In the genomic region with DNA sequence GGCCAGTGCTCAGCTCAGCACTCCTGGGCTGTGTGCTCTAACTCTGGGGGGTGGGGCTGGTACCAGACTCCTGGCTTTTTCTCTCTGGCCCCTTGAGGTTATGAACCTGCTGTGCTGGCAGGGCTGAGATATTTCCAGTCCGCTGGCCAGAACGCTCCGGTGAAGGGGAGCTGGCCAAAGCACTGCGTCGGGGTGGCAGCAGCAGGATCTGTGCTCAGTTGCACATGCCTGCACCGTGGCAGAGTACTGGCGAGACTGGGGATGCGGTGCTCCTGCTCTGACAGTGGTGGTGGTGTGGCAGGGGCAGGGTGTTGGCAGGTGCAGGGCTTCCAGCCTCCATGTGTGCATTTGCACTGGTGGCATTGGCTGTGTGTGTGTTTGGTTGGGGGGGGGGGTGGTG, we compare ENCODE assay signal across 16 cellular contexts.
DNase-seq lines count a peak whose midpoint lies in the region; ATAC-seq and TF ChIP-seq lines count a peak whose summit lies in the region.
"Had no signal": no experiment of that assay in that cellular context is flagged by ENCODE, and none has a peak within 500 bp of the region (broad histone marks: within the 10 kb centered on the region; RNA-seq: fewer than 3 reads in every experiment).

No MANE protein-coding gene starts in this region.

- ATAC-seq in GM23338: no peak

- H3K4me1 Mint-ChIP-seq in GM23338 (peaks cover 23% of the 10 kb centered on the region; the same call in 2 of the 3 replicates), glutamatergic neuron (ENCODE audit: low read depth, unreplicated experiment) (peaks cover 9% of the 10 kb centered on the region), neural progenitor cell (peaks cover 46% of the 10 kb centered on the region)
- H3K4me1 Mint-ChIP-seq: CD4-positive, alpha-beta memory T cell had no signal

- H3K4me2 ChIP-seq in BLaER1: peak overlapping the region; percentile 69
- H3K4me2 ChIP-seq in GM23338: no peak overlapping the region
- H3K4me2 ChIP-seq in neural progenitor cell: no peak overlapping the region
- H3K4me2 ChIP-seq: KMS-11 had no signal

- H4K20me1 ChIP-seq in BLaER1 (no peaks in the 10 kb centered on the region), GM23338 (replicated peaks; ENCODE audit: insufficient read depth) (no peaks in the 10 kb centered on the region), neural progenitor cell (ENCODE audit: low read depth) (no peaks in the 10 kb centered on the region)

- H3K4me1 ChIP-seq in BLaER1: peaks cover 47% of the 10 kb centered on the region
- H3K4me1 ChIP-seq in GM23338 (ENCODE audit: insufficient read depth): peaks cover 19% of the 10 kb centered on the region
- H3K4me1 ChIP-seq in neural progenitor cell: peaks cover 7% of the 10 kb centered on the region

- H3K4me3 ChIP-seq in BLaER1 (no peak overlapping the region), GM23338 (no peak overlapping the region), neural progenitor cell (no peak overlapping the region)

- H3F3A ChIP-seq in GM23338 (replicated peaks; ENCODE audit: low read depth) (no peaks in the 10 kb centered on the region), neural progenitor cell (ENCODE audit: low read depth) (no peaks in the 10 kb centered on the region)

- H3K79me2 ChIP-seq in GM23338 (replicated peaks; ENCODE audit: insufficient read depth) (no peaks in the 10 kb centered on the region), neural progenitor cell (ENCODE audit: low read depth) (no peaks in the 10 kb centered on the region)

- H3K27ac Mint-ChIP-seq in GM23338: 0 out of 2 replicates have a peak overlapping the region, but pooled peaks have one; percentile 24
- H3K27ac Mint-ChIP-seq in glutamatergic neuron (ENCODE audit: unreplicated experiment): no peak overlapping the region
- peak overlapping the region; percentile 68 for H3K27ac Mint-ChIP-seq in neural progenitor cell

- H3K4me3 Mint-ChIP-seq in GM23338: no peak overlapping the region
- no peak overlapping the region for H3K4me3 Mint-ChIP-seq in glutamatergic neuron (ENCODE audit: unreplicated experiment)
- no peak overlapping the region for H3K4me3 Mint-ChIP-seq in neural progenitor cell
- H3K4me3 Mint-ChIP-seq: CD4-positive, alpha-beta memory T cell had no signal

- no peak for TF ChIP-seq CTCF in GM23338 (conservative IDR thresholded peaks at IDR 0.05; ENCODE audit: low read depth in 2 of 2)
- TF ChIP-seq CTCF in glutamatergic neuron (IDR thresholded peaks at IDR 0.05; ENCODE audit: partially characterized antibody, unreplicated experiment): no peak
- TF ChIP-seq CTCF in neural progenitor cell (IDR thresholded peaks at IDR 0.05): no peak

- H3K9me3 Mint-ChIP-seq in GM23338 (no peaks in the 10 kb centered on the region; the same call in 2 of the 3 replicates), glutamatergic neuron (ENCODE audit: unreplicated experiment) (no peaks in the 10 kb centered on the region), neural progenitor cell (peaks cover 42% of the 10 kb centered on the region)

- peaks cover under 1% of the 10 kb centered on the region; the same call in 1 of the 2 replicates for H3K9me3 ChIP-seq in BLaER1
- no peaks in the 10 kb centered on the region for H3K9me3 ChIP-seq in neural progenitor cell (ENCODE audit: low read depth)

- DNase-seq in GM23338 (ENCODE audit: low spot score): no peak
- peak; percentile 23 for DNase-seq in glutamatergic neuron
- DNase-seq in neural progenitor cell (ENCODE audit: low spot score): peak; percentile 9
- no peak for DNase-seq in NCI-H1436 treated with DMSO at 0.1 percent for 48 hours (lab: John Stamatoyannopoulos, UW)
- no peak for DNase-seq in T-helper 2 cell
- DNase-seq in COR-L47 (lab: John Stamatoyannopoulos, UW): no peak
- DNase-seq: CD4-positive, alpha-beta memory T cell; DMS53; H7; NCI-H1105; NCI-H2081 treated with DMSO at 0.1 percent for 48 hours; NCI-H524 treated with DMSO at 0.1 percent for 48 hours; NCI-H82; SW 1271 had no signal

- H3K27me3 Mint-ChIP-seq in GM23338 (ENCODE audit: insufficient read depth, low read depth, poor library complexity) (peaks cover 3% of the 10 kb centered on the region), glutamatergic neuron (ENCODE audit: unreplicated experiment) (no peaks in the 10 kb centered on the region), neural progenitor cell (ENCODE audit: insufficient read depth, low read depth) (peaks cover 2% of the 10 kb centered on the region)
- H3K27me3 Mint-ChIP-seq: CD4-positive, alpha-beta memory T cell had no signal

- H3K27me3 ChIP-seq in BLaER1 (no peaks in the 10 kb centered on the region), GM23338 (ENCODE audit: insufficient read depth) (no peaks in the 10 kb centered on the region), neural progenitor cell (no peaks in the 10 kb centered on the region)

- H3K27ac ChIP-seq in BLaER1 (no peak overlapping the region), GM23338 (ENCODE audit: low read depth) (no peak overlapping the region), neural progenitor cell (no peak overlapping the region)
- H3K27ac ChIP-seq: KMS-11 had no signal

- H3K36me3 Mint-ChIP-seq in GM23338 (ENCODE audit: low read depth) (no peaks in the 10 kb centered on the region), glutamatergic neuron (ENCODE audit: unreplicated experiment) (peaks cover 6% of the 10 kb centered on the region), neural progenitor cell (peaks cover 16% of the 10 kb centered on the region)
- H3K36me3 Mint-ChIP-seq: CD4-positive, alpha-beta memory T cell had no signal

- H3K9ac ChIP-seq in BLaER1 (no peak overlapping the region), neural progenitor cell (no peak overlapping the region)
- H3K9ac ChIP-seq: KMS-11 had no signal

- H3K36me3 ChIP-seq in BLaER1: no peaks in the 10 kb centered on the region
- no peaks in the 10 kb centered on the region for H3K36me3 ChIP-seq in GM23338 (ENCODE audit: insufficient read depth)
- no peaks in the 10 kb centered on the region for H3K36me3 ChIP-seq in neural progenitor cell

- H3K9me2 ChIP-seq in GM23338 (ENCODE audit: insufficient read depth): no peaks in the 10 kb centered on the region; the same call in 1 of the 2 replicates

- H2AFZ ChIP-seq in GM23338 (no peak overlapping the region; the same call in 1 of the 2 replicates), neural progenitor cell (replicated peaks) (no peak overlapping the region)

TF ChIP-seq in GM23338, 12 proteins besides CTCF, POLR2A, EP300 and RAD21 (continues in another document):
- no peak for TF ChIP-seq NANOG (IDR thresholded peaks at IDR 0.05; ENCODE audit: borderline replicate concordance)
- TF ChIP-seq, protein P1, sequence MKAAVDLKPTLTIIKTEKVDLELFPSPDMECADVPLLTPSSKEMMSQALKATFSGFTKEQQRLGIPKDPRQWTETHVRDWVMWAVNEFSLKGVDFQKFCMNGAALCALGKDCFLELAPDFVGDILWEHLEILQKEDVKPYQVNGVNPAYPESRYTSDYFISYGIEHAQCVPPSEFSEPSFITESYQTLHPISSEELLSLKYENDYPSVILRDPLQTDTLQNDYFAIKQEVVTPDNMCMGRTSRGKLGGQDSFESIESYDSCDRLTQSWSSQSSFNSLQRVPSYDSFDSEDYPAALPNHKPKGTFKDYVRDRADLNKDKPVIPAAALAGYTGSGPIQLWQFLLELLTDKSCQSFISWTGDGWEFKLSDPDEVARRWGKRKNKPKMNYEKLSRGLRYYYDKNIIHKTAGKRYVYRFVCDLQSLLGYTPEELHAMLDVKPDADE (IDR thresholded peaks at IDR 0.05): no peak

Comparison
In these comparisons a context has a peak if more than half of its experiments do, and no peak if none do; other contexts are left out.
1. DNase-seq: peak in glutamatergic neuron (single experiment) and neural progenitor cell (single experiment); none in GM23338 (single experiment), NCI-H1436 treated with DMSO at 0.1 percent for 48 hours (single experiment), T-helper 2 cell (0 of 5) and COR-L47 (single experiment).